In the genomic region with DNA sequence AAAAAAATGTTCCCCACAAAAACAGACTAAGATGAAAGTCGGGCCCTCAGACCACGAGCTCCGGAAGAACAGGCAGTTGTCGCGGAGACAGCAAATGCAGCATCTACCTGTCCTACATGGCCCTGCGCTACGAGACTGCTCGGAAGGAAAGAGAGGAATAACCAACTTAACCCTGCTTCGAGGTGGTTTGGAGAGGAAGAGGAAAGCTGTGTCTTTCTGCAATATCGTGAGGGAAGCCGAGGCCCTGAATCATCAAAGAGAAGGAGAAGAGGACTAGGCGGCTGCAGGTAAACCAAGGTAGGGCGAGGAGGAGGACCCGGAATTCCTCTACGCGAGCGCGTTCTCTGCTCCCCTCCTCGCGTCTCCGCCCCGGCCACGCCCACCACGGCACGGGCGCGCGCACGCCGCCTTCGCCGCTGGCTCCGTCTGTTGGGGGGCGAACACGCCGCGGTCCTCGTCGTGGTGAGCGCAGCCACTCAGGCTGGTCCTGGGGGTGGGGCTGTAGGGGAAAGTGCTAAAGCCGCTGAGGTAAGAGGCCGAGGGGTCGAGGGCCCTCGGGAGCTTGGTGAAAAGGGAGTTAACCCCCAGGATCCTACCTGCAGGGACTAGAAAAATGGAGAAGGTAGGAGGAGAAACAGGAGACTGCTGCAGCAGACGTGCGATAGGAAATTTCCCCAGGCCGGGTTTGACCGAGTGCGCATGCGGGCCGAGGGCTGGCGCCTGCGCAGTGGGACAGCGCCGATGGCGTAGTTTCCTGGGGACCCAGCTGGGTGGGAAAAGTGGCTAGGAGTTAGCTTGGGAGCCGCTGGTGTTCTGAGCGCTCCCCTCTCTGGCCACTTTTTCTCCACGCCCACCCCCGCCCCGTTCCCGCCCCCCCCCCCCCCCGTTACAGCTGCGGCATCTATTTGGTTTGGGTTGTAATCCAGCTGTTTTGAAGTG, we compare ENCODE assay signal across 8 cellular contexts. TPM values are rescaled to one million over a fixed set of nuclear protein-coding genes. Genes with fewer than 3 reads are reported as not detected.
A peak's percentile ranks its signal among the peaks of the same experiment; 100 is the strongest.
DNase-seq lines count a peak whose midpoint lies in the region; ATAC-seq lines count a peak whose summit lies in the region.

Gene ANAPC16 (plus strand): TSS at position 402 of the 939 bp plus-strand sequence. CDS start 7,903 bp downstream, outside the sequence.
A gene with protein sequence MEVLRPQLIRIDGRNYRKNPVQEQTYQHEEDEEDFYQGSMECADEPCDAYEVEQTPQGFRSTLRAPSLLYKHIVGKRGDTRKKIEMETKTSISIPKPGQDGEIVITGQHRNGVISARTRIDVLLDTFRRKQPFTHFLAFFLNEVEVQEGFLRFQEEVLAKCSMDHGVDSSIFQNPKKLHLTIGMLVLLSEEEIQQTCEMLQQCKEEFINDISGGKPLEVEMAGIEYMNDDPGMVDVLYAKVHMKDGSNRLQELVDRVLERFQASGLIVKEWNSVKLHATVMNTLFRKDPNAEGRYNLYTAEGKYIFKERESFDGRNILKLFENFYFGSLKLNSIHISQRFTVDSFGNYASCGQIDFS (minus strand): TSS at position 666 of the 939 bp plus-strand sequence. CDS start 2,978 bp downstream, outside the sequence.

- H3K27ac ChIP-seq in BLaER1 treated with 17β-estradiol and CSF1 and Interleukin-3, amounts not matched to agents 10 nM and 100 nM: peak within 1 kb of the TSS; percentile 71 to 96 (median 86)

- intact Hi-C loops in left colon (cut with DNase I, micrococcal nuclease): no loop called here

- H3K4me1 ChIP-seq in BLaER1 treated with 17β-estradiol and CSF1 and Interleukin-3, amounts not matched to agents 10 nM and 100 nM: peaks cover 36 to 52% (median 45%) of the 10 kb centered on the region in 10 experiments

- H3K4me2 ChIP-seq in BLaER1 treated with 17β-estradiol and CSF1 and Interleukin-3, amounts not matched to agents 10 nM and 100 nM: peak within 1 kb of the TSS; percentile 92 to 98 (median 96)

- H4K20me1 ChIP-seq in BLaER1 treated with 17β-estradiol and CSF1 and Interleukin-3, amounts not matched to agents 10 nM and 100 nM: peaks cover 0 to 27% (median 5%) of the 10 kb centered on the region in 11 experiments; a peak in 10 of 22 replicates

- H3K9ac ChIP-seq in BLaER1 treated with 17β-estradiol and CSF1 and Interleukin-3, amounts not matched to agents 10 nM and 100 nM: peak within 1 kb of the TSS; percentile 79 to 92 (median 86)

- peak within 1 kb of the TSS; percentile 68 to 82 (median 74) for H3K4me3 ChIP-seq in BLaER1 treated with 17β-estradiol and CSF1 and Interleukin-3, amounts not matched to agents 10 nM and 100 nM

- ATAC-seq in GM19351 (IDR thresholded peaks at IDR 0.05; ENCODE audit: unreplicated experiment) (peak; percentile 83), HG03520 (IDR thresholded peaks at IDR 0.05; ENCODE audit: unreplicated experiment) (peak; percentile 70), left colon (peak; percentile 97)

- DNase-seq in NCI-H748 (lab: John Stamatoyannopoulos, UW; ENCODE audit: unreplicated experiment) (peak; percentile 88), cortex of kidney (lab: John Stamatoyannopoulos, UW) (peak; percentile 84), left colon (peak; percentile 89 to 92)
- peak; percentile 91 for DNase-seq in activated CD4-positive, alpha-beta T cell treated with anti-CD3 and anti-CD28 coated beads, Interleukin-2, amount 50 U/mL, for 1 hour
- DNase-seq in stimulated activated CD4-positive, alpha-beta T cell treated with anti-CD3 and anti-CD28 coated beads, Interleukin-1b, Interleukin-23, amount 100 ng/mL, for 4 hours (ENCODE audit: low read depth in 2 of 2): peak; percentile 90 to 94

- no peaks in the 10 kb centered on the region for H3K9me3 ChIP-seq in BLaER1 treated with 17β-estradiol and CSF1 and Interleukin-3, amounts not matched to agents 10 nM and 100 nM (replicated peaks in 1 of 11)

- peaks cover 23 to 39% (median 30%) of the 10 kb centered on the region in 11 experiments for H3K36me3 ChIP-seq in BLaER1 treated with 17β-estradiol and CSF1 and Interleukin-3, amounts not matched to agents 10 nM and 100 nM

- H3K27me3 ChIP-seq in BLaER1 treated with 17β-estradiol and CSF1 and Interleukin-3, amounts not matched to agents 10 nM and 100 nM: no peaks in the 10 kb centered on the region

RNA-seq across cellular contexts. Expression of gene ANAPC16, which starts in this region (rescaled TPM):
- total RNA-seq in left colon: 10 to 100 TPM; 75.6 to 83.8 TPM

RNA-seq across cellular contexts. Expression of the second gene that starts in this region (rescaled TPM):
- total RNA-seq in left colon: 10 to 100 TPM; 17.7 to 17.9 TPM

Comparison
In these comparisons a context has a peak if more than half of its experiments do, and no peak if none do; other contexts are left out.
1. Peak in every context shown above with its lines: DNase-seq, ATAC-seq, H3K4me3 ChIP-seq and H3K27ac ChIP-seq.